In genomic region chr14:20454645-20455354, GRCh38 we compare ENCODE assay signal across 1 cellular context.
TF ChIP-seq lines count a peak whose summit lies in the region.

Gene APEX1 (plus strand): TSS chr14:20455226. CDS start chr14:20455646, 420 bp downstream.
Gene OSGEP (minus strand): TSS chr14:20454812. CDS start chr14:20454683, 129 bp downstream.

TF ChIP-seq in HepG2, 621 proteins besides CTCF, POLR2A, EP300 and RAD21 (continued from another document and continues in another):
- TF ChIP-seq ZNF878 (CRISPR knock-in tag; IDR thresholded peaks at IDR 0.05) (peak; percentile 73; the same call in 1 of the 2 replicates), PAWR (CRISPR knock-in tag; IDR thresholded peaks at IDR 0.05; ENCODE audit: borderline replicate concordance) (no peak), ZNF577 (CRISPR knock-in tag; IDR thresholded peaks at IDR 0.05; ENCODE audit: borderline replicate concordance, low read depth) (no peak), THAP11 (CRISPR knock-in tag; IDR thresholded peaks at IDR 0.05) (peak; percentile 89), MYNN (CRISPR knock-in tag; IDR thresholded peaks at IDR 0.05; ENCODE audit: low read depth) (no peak), XRCC5 (optimal IDR thresholded peaks at IDR 0.05; ENCODE audit: low read length) (peak; percentile 73), ZNF446 (CRISPR knock-in tag; IDR thresholded peaks at IDR 0.05) (0 out of 2 replicates have a peak, but pooled peaks have one; percentile 53), ZNF101 (CRISPR knock-in tag; IDR thresholded peaks at IDR 0.05; ENCODE audit: borderline replicate concordance, low read depth) (no peak), SALL1 (CRISPR knock-in tag; IDR thresholded peaks at IDR 0.05) (peak; percentile 81), PAXIP1 (CRISPR knock-in tag; conservative IDR thresholded peaks at IDR 0.05) (peak; percentile 65), KDM1A (CRISPR knock-in tag; IDR thresholded peaks at IDR 0.05) (no peak), SNAPC5 (CRISPR knock-in tag; IDR thresholded peaks at IDR 0.05; ENCODE audit: borderline replicate concordance) (peak; percentile 82; the same call in 1 of the 2 replicates), ZSCAN31 (CRISPR knock-in tag; IDR thresholded peaks at IDR 0.05; ENCODE audit: low read depth) (peak; percentile 50; the same call in 1 of the 2 replicates), ZNF703 (CRISPR knock-in tag; IDR thresholded peaks at IDR 0.05; ENCODE audit: borderline replicate concordance) (no peak), HOXA5 (CRISPR knock-in tag; IDR thresholded peaks at IDR 0.05) (peak; percentile 60), SALL2 (CRISPR knock-in tag; IDR thresholded peaks at IDR 0.05) (peak; percentile 82), ZNF468 (CRISPR knock-in tag; IDR thresholded peaks at IDR 0.05) (no peak), HNF1A (IDR thresholded peaks at IDR 0.05; ENCODE audit: low read depth) (no peak), HNF1A (CRISPR knock-in tag; IDR thresholded peaks at IDR 0.05; ENCODE audit: borderline replicate concordance) (peak; percentile 43; the same call in 1 of the 2 replicates), GPBP1L1 (CRISPR knock-in tag; IDR thresholded peaks at IDR 0.05) (no peak), CREB1 (IDR thresholded peaks at IDR 0.05) (peak; percentile 85), CREB1 (CRISPR knock-in tag; IDR thresholded peaks at IDR 0.05) (peak; percentile 89), NFYC (CRISPR knock-in tag; IDR thresholded peaks at IDR 0.05) (peak; percentile 96), ESRRA (CRISPR knock-in tag; IDR thresholded peaks at IDR 0.05; ENCODE audit: low read depth) (no peak), PCBP1 (IDR thresholded peaks at IDR 0.05; ENCODE audit: borderline replicate concordance, low read depth, low read length) (no peak), GATAD2A (CRISPR knock-in tag; IDR thresholded peaks at IDR 0.05) (peak; percentile 76), NFE2L1 (CRISPR knock-in tag; IDR thresholded peaks at IDR 0.05; ENCODE audit: borderline replicate concordance) (no peak), SOX6 (IDR thresholded peaks at IDR 0.05) (no peak), SOX6 (CRISPR knock-in tag; IDR thresholded peaks at IDR 0.05) (peak; percentile 78), FOXK1 (CRISPR knock-in tag; IDR thresholded peaks at IDR 0.05; ENCODE audit: borderline replicate concordance, low read depth) (peak; percentile 87), KDM4B (CRISPR knock-in tag; IDR thresholded peaks at IDR 0.05) (peak; percentile 72)
- TF ChIP-seq, protein P1, sequence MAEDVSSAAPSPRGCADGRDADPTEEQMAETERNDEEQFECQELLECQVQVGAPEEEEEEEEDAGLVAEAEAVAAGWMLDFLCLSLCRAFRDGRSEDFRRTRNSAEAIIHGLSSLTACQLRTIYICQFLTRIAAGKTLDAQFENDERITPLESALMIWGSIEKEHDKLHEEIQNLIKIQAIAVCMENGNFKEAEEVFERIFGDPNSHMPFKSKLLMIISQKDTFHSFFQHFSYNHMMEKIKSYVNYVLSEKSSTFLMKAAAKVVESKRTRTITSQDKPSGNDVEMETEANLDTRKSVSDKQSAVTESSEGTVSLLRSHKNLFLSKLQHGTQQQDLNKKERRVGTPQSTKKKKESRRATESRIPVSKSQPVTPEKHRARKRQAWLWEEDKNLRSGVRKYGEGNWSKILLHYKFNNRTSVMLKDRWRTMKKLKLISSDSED (CRISPR knock-in tag; IDR thresholded peaks at IDR 0.05), result no peak
- TF ChIP-seq, protein P2, sequence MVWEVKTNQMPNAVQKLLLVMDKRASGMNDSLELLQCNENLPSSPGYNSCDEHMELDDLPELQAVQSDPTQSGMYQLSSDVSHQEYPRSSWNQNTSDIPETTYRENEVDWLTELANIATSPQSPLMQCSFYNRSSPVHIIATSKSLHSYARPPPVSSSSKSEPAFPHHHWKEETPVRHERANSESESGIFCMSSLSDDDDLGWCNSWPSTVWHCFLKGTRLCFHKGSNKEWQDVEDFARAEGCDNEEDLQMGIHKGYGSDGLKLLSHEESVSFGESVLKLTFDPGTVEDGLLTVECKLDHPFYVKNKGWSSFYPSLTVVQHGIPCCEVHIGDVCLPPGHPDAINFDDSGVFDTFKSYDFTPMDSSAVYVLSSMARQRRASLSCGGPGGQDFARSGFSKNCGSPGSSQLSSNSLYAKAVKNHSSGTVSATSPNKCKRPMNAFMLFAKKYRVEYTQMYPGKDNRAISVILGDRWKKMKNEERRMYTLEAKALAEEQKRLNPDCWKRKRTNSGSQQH (CRISPR knock-in tag; IDR thresholded peaks at IDR 0.05; ENCODE audit: low read depth), result peak; percentile 94
- TF ChIP-seq, protein P3, sequence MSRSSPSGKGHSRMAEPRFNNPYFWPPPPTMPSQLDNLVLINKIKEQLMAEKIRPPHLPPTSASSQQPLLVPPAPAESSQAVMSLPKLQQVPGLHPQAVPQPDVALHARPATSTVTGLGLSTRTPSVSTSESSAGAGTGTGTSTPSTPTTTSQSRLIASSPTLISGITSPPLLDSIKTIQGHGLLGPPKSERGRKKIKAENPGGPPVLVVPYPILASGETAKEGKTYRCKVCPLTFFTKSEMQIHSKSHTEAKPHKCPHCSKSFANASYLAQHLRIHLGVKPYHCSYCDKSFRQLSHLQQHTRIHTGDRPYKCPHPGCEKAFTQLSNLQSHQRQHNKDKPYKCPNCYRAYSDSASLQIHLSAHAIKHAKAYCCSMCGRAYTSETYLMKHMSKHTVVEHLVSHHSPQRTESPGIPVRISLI (CRISPR knock-in tag; IDR thresholded peaks at IDR 0.05; ENCODE audit: borderline replicate concordance), result peak; percentile 29; the same call in 1 of the 2 replicates
- TF ChIP-seq, protein P4, sequence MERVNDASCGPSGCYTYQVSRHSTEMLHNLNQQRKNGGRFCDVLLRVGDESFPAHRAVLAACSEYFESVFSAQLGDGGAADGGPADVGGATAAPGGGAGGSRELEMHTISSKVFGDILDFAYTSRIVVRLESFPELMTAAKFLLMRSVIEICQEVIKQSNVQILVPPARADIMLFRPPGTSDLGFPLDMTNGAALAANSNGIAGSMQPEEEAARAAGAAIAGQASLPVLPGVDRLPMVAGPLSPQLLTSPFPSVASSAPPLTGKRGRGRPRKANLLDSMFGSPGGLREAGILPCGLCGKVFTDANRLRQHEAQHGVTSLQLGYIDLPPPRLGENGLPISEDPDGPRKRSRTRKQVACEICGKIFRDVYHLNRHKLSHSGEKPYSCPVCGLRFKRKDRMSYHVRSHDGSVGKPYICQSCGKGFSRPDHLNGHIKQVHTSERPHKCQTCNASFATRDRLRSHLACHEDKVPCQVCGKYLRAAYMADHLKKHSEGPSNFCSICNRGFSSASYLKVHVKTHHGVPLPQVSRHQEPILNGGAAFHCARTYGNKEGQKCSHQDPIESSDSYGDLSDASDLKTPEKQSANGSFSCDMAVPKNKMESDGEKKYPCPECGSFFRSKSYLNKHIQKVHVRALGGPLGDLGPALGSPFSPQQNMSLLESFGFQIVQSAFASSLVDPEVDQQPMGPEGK (CRISPR knock-in tag; IDR thresholded peaks at IDR 0.05), result peak; percentile 64
- TF ChIP-seq, protein P5, sequence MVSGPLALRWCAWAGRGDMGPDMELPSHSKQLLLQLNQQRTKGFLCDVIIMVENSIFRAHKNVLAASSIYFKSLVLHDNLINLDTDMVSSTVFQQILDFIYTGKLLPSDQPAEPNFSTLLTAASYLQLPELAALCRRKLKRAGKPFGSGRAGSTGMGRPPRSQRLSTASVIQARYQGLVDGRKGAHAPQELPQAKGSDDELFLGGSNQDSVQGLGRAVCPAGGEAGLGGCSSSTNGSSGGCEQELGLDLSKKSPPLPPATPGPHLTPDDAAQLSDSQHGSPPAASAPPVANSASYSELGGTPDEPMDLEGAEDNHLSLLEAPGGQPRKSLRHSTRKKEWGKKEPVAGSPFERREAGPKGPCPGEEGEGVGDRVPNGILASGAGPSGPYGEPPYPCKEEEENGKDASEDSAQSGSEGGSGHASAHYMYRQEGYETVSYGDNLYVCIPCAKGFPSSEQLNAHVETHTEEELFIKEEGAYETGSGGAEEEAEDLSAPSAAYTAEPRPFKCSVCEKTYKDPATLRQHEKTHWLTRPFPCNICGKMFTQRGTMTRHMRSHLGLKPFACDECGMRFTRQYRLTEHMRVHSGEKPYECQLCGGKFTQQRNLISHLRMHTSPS (CRISPR knock-in tag; IDR thresholded peaks at IDR 0.05; ENCODE audit: low read depth), result peak; percentile 74; the same call in 1 of the 2 replicates
- TF ChIP-seq, protein P6, sequence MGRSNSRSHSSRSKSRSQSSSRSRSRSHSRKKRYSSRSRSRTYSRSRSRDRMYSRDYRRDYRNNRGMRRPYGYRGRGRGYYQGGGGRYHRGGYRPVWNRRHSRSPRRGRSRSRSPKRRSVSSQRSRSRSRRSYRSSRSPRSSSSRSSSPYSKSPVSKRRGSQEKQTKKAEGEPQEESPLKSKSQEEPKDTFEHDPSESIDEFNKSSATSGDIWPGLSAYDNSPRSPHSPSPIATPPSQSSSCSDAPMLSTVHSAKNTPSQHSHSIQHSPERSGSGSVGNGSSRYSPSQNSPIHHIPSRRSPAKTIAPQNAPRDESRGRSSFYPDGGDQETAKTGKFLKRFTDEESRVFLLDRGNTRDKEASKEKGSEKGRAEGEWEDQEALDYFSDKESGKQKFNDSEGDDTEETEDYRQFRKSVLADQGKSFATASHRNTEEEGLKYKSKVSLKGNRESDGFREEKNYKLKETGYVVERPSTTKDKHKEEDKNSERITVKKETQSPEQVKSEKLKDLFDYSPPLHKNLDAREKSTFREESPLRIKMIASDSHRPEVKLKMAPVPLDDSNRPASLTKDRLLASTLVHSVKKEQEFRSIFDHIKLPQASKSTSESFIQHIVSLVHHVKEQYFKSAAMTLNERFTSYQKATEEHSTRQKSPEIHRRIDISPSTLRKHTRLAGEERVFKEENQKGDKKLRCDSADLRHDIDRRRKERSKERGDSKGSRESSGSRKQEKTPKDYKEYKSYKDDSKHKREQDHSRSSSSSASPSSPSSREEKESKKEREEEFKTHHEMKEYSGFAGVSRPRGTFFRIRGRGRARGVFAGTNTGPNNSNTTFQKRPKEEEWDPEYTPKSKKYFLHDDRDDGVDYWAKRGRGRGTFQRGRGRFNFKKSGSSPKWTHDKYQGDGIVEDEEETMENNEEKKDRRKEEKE (IDR thresholded peaks at IDR 0.05), result no peak
- TF ChIP-seq, protein P7, sequence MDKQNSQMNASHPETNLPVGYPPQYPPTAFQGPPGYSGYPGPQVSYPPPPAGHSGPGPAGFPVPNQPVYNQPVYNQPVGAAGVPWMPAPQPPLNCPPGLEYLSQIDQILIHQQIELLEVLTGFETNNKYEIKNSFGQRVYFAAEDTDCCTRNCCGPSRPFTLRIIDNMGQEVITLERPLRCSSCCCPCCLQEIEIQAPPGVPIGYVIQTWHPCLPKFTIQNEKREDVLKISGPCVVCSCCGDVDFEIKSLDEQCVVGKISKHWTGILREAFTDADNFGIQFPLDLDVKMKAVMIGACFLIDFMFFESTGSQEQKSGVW (CRISPR knock-in tag; IDR thresholded peaks at IDR 0.05; ENCODE audit: borderline replicate concordance), result no peak
